Comparison of ENCODE assay signal across 19 cellular contexts in genomic region chr9:134389659-134390058, GRCh38.
DNase-seq lines count a peak whose midpoint lies in the region; ATAC-seq and TF ChIP-seq lines count a peak whose summit lies in the region.
"Had no signal": no experiment of that assay in that cellular context is flagged by ENCODE, and none has a peak within 500 bp of the region (broad histone marks: within the 10 kb centered on the region; RNA-seq: fewer than 3 reads in every experiment).

No MANE protein-coding gene starts in this region.

- H3K9me3 Mint-ChIP-seq in CD4-positive, alpha-beta T cell = peaks cover 3% of the 10 kb centered on the region
- peaks cover 4% of the 10 kb centered on the region for H3K9me3 Mint-ChIP-seq in stimulated activated effector memory CD8-positive, alpha-beta T cell treated with anti-CD3 and anti-CD28 coated beads, Interleukin-12 subunit alpha, Interleukin-12 subunit beta, amount 100 ng/mL, for 72 hours
- peaks cover 6 to 7% of the 10 kb centered on the region in 2 donors for H3K9me3 Mint-ChIP-seq in activated naive CD4-positive, alpha-beta T cell treated with anti-CD3 and anti-CD28 coated beads, Interleukin-2, amount 50 U/mL, for 72 hours
- H3K9me3 Mint-ChIP-seq: neural progenitor cell had no signal

- CTCF ChIA-PET in CD4-positive, alpha-beta T cell (lab: Charles Lee) = no interaction called here
- CTCF ChIA-PET in A673 (lab: Charles Lee) = no interaction called here

- H3K4me1 Mint-ChIP-seq in CD4-positive, alpha-beta T cell (ENCODE audit: low read depth) = peaks cover 38% of the 10 kb centered on the region
- peaks cover 66% of the 10 kb centered on the region for H3K4me1 Mint-ChIP-seq in stimulated activated effector memory CD8-positive, alpha-beta T cell treated with anti-CD3 and anti-CD28 coated beads, Interleukin-12 subunit alpha, Interleukin-12 subunit beta, amount 100 ng/mL, for 72 hours

- peak overlapping the region; percentile 99 for H3K27ac Mint-ChIP-seq in CD4-positive, alpha-beta T cell
- H3K27ac Mint-ChIP-seq in stimulated activated effector memory CD8-positive, alpha-beta T cell treated with anti-CD3 and anti-CD28 coated beads, Interleukin-12 subunit alpha, Interleukin-12 subunit beta, amount 100 ng/mL, for 72 hours = peak overlapping the region; percentile 66
- no peak overlapping the region for H3K27ac Mint-ChIP-seq in activated naive CD4-positive, alpha-beta T cell treated with anti-CD3 and anti-CD28 coated beads, Interleukin-2, amount 50 U/mL, for 72 hours
- H3K27ac Mint-ChIP-seq: neural progenitor cell, progenitor cell of endocrine pancreas had no signal

- no peaks in the 10 kb centered on the region for H3K36me3 Mint-ChIP-seq in CD4-positive, alpha-beta T cell (ENCODE audit: low read depth)
- peaks cover 39% of the 10 kb centered on the region for H3K36me3 Mint-ChIP-seq in stimulated activated effector memory CD8-positive, alpha-beta T cell treated with anti-CD3 and anti-CD28 coated beads, Interleukin-12 subunit alpha, Interleukin-12 subunit beta, amount 100 ng/mL, for 72 hours
- peaks cover 8 to 10% of the 10 kb centered on the region in 2 donors for H3K36me3 Mint-ChIP-seq in activated naive CD4-positive, alpha-beta T cell treated with anti-CD3 and anti-CD28 coated beads, Interleukin-2, amount 50 U/mL, for 72 hours
- H3K36me3 Mint-ChIP-seq: neural progenitor cell had no signal

- H3K9ac ChIP-seq in OCI-LY3 (ENCODE audit: low read length) = peak overlapping the region; percentile 81
- H3K9ac ChIP-seq: neural progenitor cell had no signal

- POLR2A ChIA-PET in CD4-positive, alpha-beta T cell (lab: Charles Lee) = interaction anchor here (2.9 kb wide), 1 partner anchor 225 kb away, joined by 13 read pairs; the partner anchor contains the start of gene RNU6ATAC
- POLR2A ChIA-PET in A673 (lab: Charles Lee; ENCODE audit: low non-redundant PET) = no interaction called here

- BruUV-seq in A673 (replicated peaks; lab: Mats Ljungman, UMichigan) = no TSS peak

- TF ChIP-seq CTCF in CD4-positive, alpha-beta T cell (IDR thresholded peaks at IDR 0.05) = no peak
- TF ChIP-seq CTCF in OCI-LY3 (IDR thresholded peaks at IDR 0.05; ENCODE audit: low read depth, low read length) (no peak), A673 (conservative IDR thresholded peaks at IDR 0.05; ENCODE audit: low read depth, low read length) (no peak)

- no peaks in the 10 kb centered on the region for H3K36me3 ChIP-seq in OCI-LY3 (replicated peaks; ENCODE audit: low read depth, low read length)
- H3K36me3 ChIP-seq in A673 (ENCODE audit: insufficient read depth, low read length, poor library complexity, severe bottlenecking) = no peaks in the 10 kb centered on the region
- H3K36me3 ChIP-seq: neural progenitor cell, WERI-Rb-1 had no signal

- H3K27me3 ChIP-seq in CD4-positive, alpha-beta T cell (ENCODE audit: control insufficient read depth, insufficient read depth, low read length) = no peaks in the 10 kb centered on the region
- no peaks in the 10 kb centered on the region for H3K27me3 ChIP-seq in OCI-LY3 (ENCODE audit: low read depth, low read length)
- H3K27me3 ChIP-seq in A673 (replicated peaks; ENCODE audit: insufficient read depth, low read depth, low read length, poor library complexity) = no peaks in the 10 kb centered on the region
- H3K27me3 ChIP-seq: neural progenitor cell had no signal

- intact Hi-C loops in CD4-positive, alpha-beta T cell (cut with DNase I, micrococcal nuclease) = loop anchor here (5.0 kb wide), 3 partner anchors 53 to 227 kb away; partner anchors contain the start of genes RNU6ATAC (in 1 of the 2) and RXRA (in 1 of the 2)
- intact Hi-C loops in A673 (cut with micrococcal nuclease; ENCODE audit: unreplicated experiment) = no loop called here

- H3K4me3 ChIP-seq in OCI-LY3 (ENCODE audit: low read length) = peak overlapping the region; percentile 93; the same call in 1 of the 2 replicates
- no peak overlapping the region for H3K4me3 ChIP-seq in A673 (ENCODE audit: low read depth, low read length, poor library complexity, severe bottlenecking)
- H3K4me3 ChIP-seq: neural progenitor cell had no signal

- peaks cover 5% of the 10 kb centered on the region; the same call in 1 of the 2 replicates for H4K20me1 ChIP-seq in OCI-LY3 (ENCODE audit: insufficient read depth, low read length)

- peaks cover 40% of the 10 kb centered on the region for H3K79me2 ChIP-seq in OCI-LY3 (ENCODE audit: low read length)

- no peak for ATAC-seq in CD4-positive, alpha-beta T cell (ENCODE audit: poor library complexity)
- ATAC-seq in left lobe of liver (peak; percentile 33), GM21723 (IDR thresholded peaks at IDR 0.05; ENCODE audit: unreplicated experiment) (no peak)
- ATAC-seq in stimulated activated effector memory CD8-positive, alpha-beta T cell treated with anti-CD3 and anti-CD28 coated beads, Interleukin-12 subunit alpha, Interleukin-12 subunit beta, amount 100 ng/mL, for 72 hours = no peak
- ATAC-seq in activated naive CD4-positive, alpha-beta T cell treated with anti-CD3 and anti-CD28 coated beads, Interleukin-2, amount 50 U/mL, for 72 hours = no peak

- no peak overlapping the region for H2AFZ ChIP-seq in OCI-LY3 (ENCODE audit: low read depth, low read length)
- H2AFZ ChIP-seq: neural progenitor cell had no signal

- H3K4me1 ChIP-seq in OCI-LY3 (ENCODE audit: low read length) = peaks cover 55% of the 10 kb centered on the region
- no peaks in the 10 kb centered on the region for H3K4me1 ChIP-seq in A673 (ENCODE audit: insufficient read depth, low read length, poor library complexity, severe bottlenecking)

- no peak for DNase-seq in CD4-positive, alpha-beta T cell
- DNase-seq in left lobe of liver (ENCODE audit: low spot score) = no peak
- no peak for DNase-seq in stimulated activated effector memory CD8-positive, alpha-beta T cell treated with anti-CD3 and anti-CD28 coated beads, Interleukin-12 subunit alpha, Interleukin-12 subunit beta, amount 100 ng/mL, for 72 hours (ENCODE audit: low spot score in 2 of 2)
- no peak for DNase-seq in A673 (ENCODE audit: low spot score)
- DNase-seq in activated naive CD4-positive, alpha-beta T cell treated with anti-CD3 and anti-CD28 coated beads, Interleukin-2, amount 50 U/mL, for 72 hours (ENCODE audit: low spot score in 2 of 2) = no peak
- DNase-seq: activated CD4-positive, alpha-beta T cell treated with anti-CD3 and anti-CD28 coated beads, Interleukin-2, amount 10 ng/mL, durations not matched to agents 24 days and 14 days; activated naive CD4-positive, alpha-beta T cell treated with anti-CD3 and anti-CD28 coated beads for 36 hours; activated T-cell treated with anti-CD3 and anti-CD28 coated beads, Interleukin-2, amount 50 U/mL, for 48 hours; cortex of kidney; DMS53; kidney; NCI-H146; NCI-H526; stimulated activated CD4-positive, alpha-beta T cell treated with anti-CD3 and anti-CD28 coated beads, Interleukin-1b, Interleukin-23, amount 100 ng/mL, for 48 hours; WERI-Rb-1 had no signal

- H3K27ac ChIP-seq in CD4-positive, alpha-beta T cell (ENCODE audit: low read depth, low read length) = no peak overlapping the region
- H3K27ac ChIP-seq in OCI-LY3 (ENCODE audit: low read length) (peak overlapping the region; percentile 95), A673 (ENCODE audit: low read depth, low read length, poor library complexity, severe bottlenecking) (no peak overlapping the region)
- H3K27ac ChIP-seq: neural progenitor cell, WERI-Rb-1 had no signal

- H3K4me2 ChIP-seq in OCI-LY3 (ENCODE audit: low read length) = peak overlapping the region; percentile 96
- H3K4me2 ChIP-seq: neural progenitor cell had no signal

- H3K27me3 Mint-ChIP-seq in CD4-positive, alpha-beta T cell = no peaks in the 10 kb centered on the region
- H3K27me3 Mint-ChIP-seq: progenitor cell of endocrine pancreas had no signal

- no peaks in the 10 kb centered on the region for H3K9me3 ChIP-seq in CD4-positive, alpha-beta T cell (ENCODE audit: control insufficient read depth, low read length)
- H3K9me3 ChIP-seq in OCI-LY3 (ENCODE audit: insufficient read depth, low read length) (no peaks in the 10 kb centered on the region), A673 (ENCODE audit: low read depth, low read length, poor library complexity, severe bottlenecking) (no peaks in the 10 kb centered on the region)

- no peak overlapping the region for H3K4me3 Mint-ChIP-seq in CD4-positive, alpha-beta T cell
- H3K4me3 Mint-ChIP-seq in stimulated activated effector memory CD8-positive, alpha-beta T cell treated with anti-CD3 and anti-CD28 coated beads, Interleukin-12 subunit alpha, Interleukin-12 subunit beta, amount 100 ng/mL, for 72 hours = no peak overlapping the region
- H3K4me3 Mint-ChIP-seq: activated naive CD4-positive, alpha-beta T cell treated with anti-CD3 and anti-CD28 coated beads for 36 hours; neural progenitor cell had no signal

Comparison
In these comparisons a context has a peak if more than half of its experiments do, and no peak if none do; other contexts are left out.
1. H3K27ac Mint-ChIP-seq: peak in CD4-positive, alpha-beta T cell (single experiment) and stimulated activated effector memory CD8-positive, alpha-beta T cell treated with anti-CD3 and anti-CD28 coated beads, Interleukin-12 subunit alpha, Interleukin-12 subunit beta, amount 100 ng/mL, for 72 hours (single experiment); none in activated naive CD4-positive, alpha-beta T cell treated with anti-CD3 and anti-CD28 coated beads, Interleukin-2, amount 50 U/mL, for 72 hours (0 of 2).